In genomic region chr20:59055302-59055701, GRCh38 we compare ENCODE assay signal across 10 cellular contexts. TPM values are rescaled to one million over a fixed set of nuclear protein-coding genes. Genes with fewer than 3 reads are reported as not detected.
DNase-seq lines count a peak whose midpoint lies in the region; TF ChIP-seq lines count a peak whose summit lies in the region.
"Had no signal": no experiment of that assay in that cellular context is flagged by ENCODE, and none has a peak within 500 bp of the region (broad histone marks: within the 10 kb centered on the region; RNA-seq: fewer than 3 reads in every experiment).

No MANE protein-coding gene starts in this region.

- DNase-seq in NCI-H526 treated with DMSO at 0.1 percent for 48 hours (lab: John Stamatoyannopoulos, UW): peak; percentile 33
- DNase-seq in NCI-H526 (lab: John Stamatoyannopoulos, UW): no peak
- DNase-seq in epithelial cell of proximal tubule (ENCODE audit: low read depth): no peak
- no peak for DNase-seq in spleen
- DNase-seq in activated CD4-positive, CD25-positive, alpha-beta regulatory T cell treated with anti-CD3 and anti-CD28 coated beads, Interleukin-2, amount 50 U/mL, for 72 hours: no peak
- no peak for DNase-seq in activated naive CD8-positive, alpha-beta T cell treated with anti-CD3 and anti-CD28 coated beads for 36 hours
- no peak for DNase-seq in NK-92 treated with Interleukin-12 subunit alpha and Interleukin-12 subunit beta, amount 100 ng/mL, for 24 hours (lab: John Stamatoyannopoulos, UW)
- DNase-seq: activated naive CD4-positive, alpha-beta T cell treated with anti-CD3 and anti-CD28 coated beads for 36 hours had no signal

- peaks cover 6% of the 10 kb centered on the region for H3K4me1 ChIP-seq in OCI-LY3 (ENCODE audit: low read length)
- H3K4me1 ChIP-seq in spleen: no peaks in the 10 kb centered on the region
- H3K4me1 ChIP-seq: BLaER1 treated with 17β-estradiol and CSF1 and Interleukin-3, amounts not matched to agents 10 nM and 100 nM had no signal

- H3K27ac Mint-ChIP-seq in activated naive CD8-positive, alpha-beta T cell treated with anti-CD3 and anti-CD28 coated beads for 36 hours: no peak overlapping the region
- H3K27ac Mint-ChIP-seq: activated naive CD4-positive, alpha-beta T cell treated with anti-CD3 and anti-CD28 coated beads for 36 hours had no signal

- H3K36me3 Mint-ChIP-seq in activated naive CD8-positive, alpha-beta T cell treated with anti-CD3 and anti-CD28 coated beads for 36 hours: no peaks in the 10 kb centered on the region

- H3K27me3 ChIP-seq in OCI-LY3 (ENCODE audit: low read depth, low read length) (peaks cover 70% of the 10 kb centered on the region), spleen (replicated peaks in 1 of 7) (peaks cover 0 to 7% (median 0%) of the 10 kb centered on the region in 7 donors)
- H3K27me3 ChIP-seq: BLaER1 treated with 17β-estradiol and CSF1 and Interleukin-3, amounts not matched to agents 10 nM and 100 nM had no signal

- peak overlapping the region; percentile 0 for H3K4me2 ChIP-seq in OCI-LY3 (ENCODE audit: low read length)
- H3K4me2 ChIP-seq: BLaER1 treated with 17β-estradiol and CSF1 and Interleukin-3, amounts not matched to agents 10 nM and 100 nM had no signal

- 60 to 74% (median 62%) methylated on average over 7 of the region's 7 CpGs for WGBS in spleen, 5 donors

- intact Hi-C loops in spleen (cut with DNase I; ENCODE audit: low total_unique reads): no loop called here

- no peak overlapping the region for H2AFZ ChIP-seq in OCI-LY3 (ENCODE audit: low read depth, low read length)

- no peaks in the 10 kb centered on the region for H3K9me3 ChIP-seq in OCI-LY3 (ENCODE audit: insufficient read depth, low read length)
- no peaks in the 10 kb centered on the region for H3K9me3 ChIP-seq in spleen

- no peak overlapping the region for H3K9ac ChIP-seq in OCI-LY3 (ENCODE audit: low read length)
- H3K9ac ChIP-seq: BLaER1 treated with 17β-estradiol and CSF1 and Interleukin-3, amounts not matched to agents 10 nM and 100 nM had no signal

- no peak overlapping the region for H3K4me3 Mint-ChIP-seq in activated naive CD8-positive, alpha-beta T cell treated with anti-CD3 and anti-CD28 coated beads for 36 hours
- H3K4me3 Mint-ChIP-seq: activated naive CD4-positive, alpha-beta T cell treated with anti-CD3 and anti-CD28 coated beads for 36 hours had no signal

- no peaks in the 10 kb centered on the region for H3K9me3 Mint-ChIP-seq in activated naive CD8-positive, alpha-beta T cell treated with anti-CD3 and anti-CD28 coated beads for 36 hours
- H3K9me3 Mint-ChIP-seq: activated naive CD4-positive, alpha-beta T cell treated with anti-CD3 and anti-CD28 coated beads for 36 hours had no signal

- H3K4me3 ChIP-seq in OCI-LY3 (ENCODE audit: low read length) (no peak overlapping the region), epithelial cell of proximal tubule (ENCODE audit: low read depth, low read length) (no peak overlapping the region), spleen (no peak overlapping the region)
- H3K4me3 ChIP-seq: BLaER1 treated with 17β-estradiol and CSF1 and Interleukin-3, amounts not matched to agents 10 nM and 100 nM had no signal

- TF ChIP-seq CTCF in OCI-LY3 (IDR thresholded peaks at IDR 0.05; ENCODE audit: low read depth, low read length): peak; percentile 76
- peak; percentile 43 for TF ChIP-seq CTCF in epithelial cell of proximal tubule (conservative IDR thresholded peaks at IDR 0.05; ENCODE audit: low read depth, low read length)
- peak in 8 of 11 experiments; percentile 15 to 47 (median 28) for TF ChIP-seq CTCF in spleen (IDR thresholded peaks at IDR 0.05 in 8 of 11, conservative IDR thresholded peaks at IDR 0.05 in 3 of 11)

- TF ChIP-seq POLR2A in spleen (IDR thresholded peaks at IDR 0.05): no peak

- H3K27ac ChIP-seq in OCI-LY3 (ENCODE audit: low read length) (no peak overlapping the region), spleen (no peak overlapping the region)
- H3K27ac ChIP-seq: BLaER1 treated with 17β-estradiol and CSF1 and Interleukin-3, amounts not matched to agents 10 nM and 100 nM had no signal

- H3K27me3 Mint-ChIP-seq in activated naive CD8-positive, alpha-beta T cell treated with anti-CD3 and anti-CD28 coated beads for 36 hours: peaks cover 27% of the 10 kb centered on the region

- H3K36me3 ChIP-seq in OCI-LY3 (replicated peaks; ENCODE audit: low read depth, low read length): no peaks in the 10 kb centered on the region
- no peaks in the 10 kb centered on the region for H3K36me3 ChIP-seq in spleen
- H3K36me3 ChIP-seq: BLaER1 treated with 17β-estradiol and CSF1 and Interleukin-3, amounts not matched to agents 10 nM and 100 nM had no signal

- H4K20me1 ChIP-seq in OCI-LY3 (ENCODE audit: insufficient read depth, low read length): no peaks in the 10 kb centered on the region
- H4K20me1 ChIP-seq: BLaER1 treated with 17β-estradiol and CSF1 and Interleukin-3, amounts not matched to agents 10 nM and 100 nM had no signal

- H3K4me1 Mint-ChIP-seq in activated naive CD8-positive, alpha-beta T cell treated with anti-CD3 and anti-CD28 coated beads for 36 hours: peaks cover 3% of the 10 kb centered on the region

- H3K79me2 ChIP-seq in OCI-LY3 (ENCODE audit: low read length): no peaks in the 10 kb centered on the region

RNA-seq across cellular contexts. Expression of gene PRELID3B, which starts 12.7 kb away (rescaled TPM):
- 75.7 and 76.3 TPM in 2 replicates for total RNA-seq in epithelial cell of proximal tubule
- 10 to 100 TPM; 39.3 to 46.8 (median 41.3) TPM for total RNA-seq in spleen
- polyA plus RNA-seq in spleen: 10 to 100 TPM; 20.6 to 26.8 (median 25.3) TPM
- total RNA-seq in activated naive CD8-positive, alpha-beta T cell treated with anti-CD3 and anti-CD28 coated beads for 36 hours: 100 to 1,000 TPM; 131 to 143 TPM

RNA-seq across cellular contexts. Expression of gene ATP5F1E, which starts 23.2 kb away (rescaled TPM):
- total RNA-seq in epithelial cell of proximal tubule: 31.9 and 46.4 TPM in 2 replicates
- 10 to 100 TPM; 24.2 to 67.9 (median 63.4) TPM for total RNA-seq in spleen
- 10 to 100 TPM; 59.8 to 71.1 (median 69.1) TPM for polyA plus RNA-seq in spleen
- total RNA-seq in activated naive CD8-positive, alpha-beta T cell treated with anti-CD3 and anti-CD28 coated beads for 36 hours: 10 to 100 TPM; 83.0 to 84.4 TPM

RNA-seq across cellular contexts. Expression of gene TUBB1, which starts 36.1 kb away (rescaled TPM):
- not detected in 2 replicates for total RNA-seq in epithelial cell of proximal tubule
- total RNA-seq in spleen: 10 to 100 TPM; 15.1 to 34.3 (median 26.6) TPM
- polyA plus RNA-seq in spleen: 1 to 10 TPM in 1 of 3 donors, under 1 TPM in 2; 0.63 to 1.6 (median 0.93) TPM
- not detected for total RNA-seq in activated naive CD8-positive, alpha-beta T cell treated with anti-CD3 and anti-CD28 coated beads for 36 hours
- total RNA-seq: activated naive CD4-positive, alpha-beta T cell treated with anti-CD3 and anti-CD28 coated beads for 36 hours had no signal

RNA-seq across cellular contexts. Expression of gene CTSZ, which starts 48.2 kb away (rescaled TPM):
- total RNA-seq in epithelial cell of proximal tubule (98.1 and 109 TPM in 2 replicates), spleen (100 to 1,000 TPM; 198 to 286 (median 238) TPM)
- 100 to 1,000 TPM; 202 to 276 (median 223) TPM for polyA plus RNA-seq in spleen
- 10 to 100 TPM; 24.6 to 25.4 TPM for total RNA-seq in activated naive CD8-positive, alpha-beta T cell treated with anti-CD3 and anti-CD28 coated beads for 36 hours

Comparison
In these comparisons a context has a peak if more than half of its experiments do, and no peak if none do; other contexts are left out.
1. RNA of gene TUBB1, which starts 36.1 kb away (total RNA-seq): 15.1 to 34.3 TPM in spleen; not detected in activated naive CD8-positive, alpha-beta T cell treated with anti-CD3 and anti-CD28 coated beads for 36 hours and not detected in epithelial cell of proximal tubule; every median in the first group is over 10 times any median in the second.
2. Peak in every context shown above with its lines, with median percentiles within 50 percentile points of each other: CTCF ChIP-seq.